In the genomic region with DNA sequence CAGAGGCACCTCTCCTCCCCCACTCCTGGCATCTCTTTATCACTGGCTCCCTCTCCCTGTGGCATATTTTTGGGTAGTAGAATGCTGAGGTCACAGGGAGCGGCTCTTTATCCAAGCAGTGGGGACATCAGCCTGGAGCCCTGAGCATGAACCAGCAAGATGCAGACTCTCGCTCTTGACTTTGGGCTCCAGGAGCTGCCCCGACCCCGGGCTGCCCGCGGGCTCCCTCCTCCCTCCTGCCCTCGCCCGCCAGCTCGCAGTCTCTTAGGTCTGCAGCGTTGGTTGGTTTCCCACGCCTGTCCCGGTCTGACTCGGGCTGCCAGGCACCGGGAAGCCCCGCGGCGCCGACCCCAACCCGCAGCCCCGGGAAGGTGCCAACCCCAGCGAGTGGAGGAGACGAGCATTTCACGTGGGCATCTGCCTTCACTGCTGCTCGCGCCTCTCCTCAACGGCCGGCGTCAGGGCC, we compare ENCODE assay signal across 11 cellular contexts. TPM values are rescaled to one million over a fixed set of nuclear protein-coding genes. Genes with fewer than 3 reads are reported as not detected.
A peak's percentile ranks its signal among the peaks of the same experiment; 100 is the strongest.
DNase-seq lines count a peak whose midpoint lies in the region; ATAC-seq, FAIRE-seq and TF ChIP-seq lines count a peak whose summit lies in the region.
"Had no signal": no experiment of that assay in that cellular context is flagged by ENCODE, and none has a peak within 500 bp of the region (broad histone marks: within the 10 kb centered on the region; RNA-seq: fewer than 3 reads in every experiment).

No MANE protein-coding gene starts in this region.

- BruUV-seq in PC-3 (replicated peaks; lab: Mats Ljungman, UMichigan) = no TSS peak

- no peak overlapping the region for H3K27ac ChIP-seq in AG04450 (ENCODE audit: low read depth, low read length)
- no peak overlapping the region for H3K27ac ChIP-seq in PC-3 (ENCODE audit: low read length)
- H3K27ac ChIP-seq in neural progenitor cell = no peak overlapping the region

- POLR2A ChIA-PET in AG04450 (lab: Yijun Ruan, JAX) (no interaction called here), PC-3 (lab: Charles Lee; ENCODE audit: unreplicated experiment) (no interaction called here)

- H4K20me1 ChIP-seq in PC-3 (ENCODE audit: low read length) (no peaks in the 10 kb centered on the region), neural progenitor cell (ENCODE audit: low read depth) (peaks cover 66% of the 10 kb centered on the region)

- H3K4me1 ChIP-seq in PC-3 (ENCODE audit: insufficient read depth, low read length) (no peaks in the 10 kb centered on the region), neural progenitor cell (peaks cover 14% of the 10 kb centered on the region)

- no peaks in the 10 kb centered on the region for H3K9me2 ChIP-seq in PC-3 (replicated peaks; ENCODE audit: low read length)

- H3K4me2 ChIP-seq in PC-3 (ENCODE audit: low read length) (peak overlapping the region; percentile 81; the same call in 1 of the 2 replicates), neural progenitor cell (peak overlapping the region; percentile 90)

- ATAC-seq in PC-3 = peak; percentile 8; the same call in 1 of the 2 replicates
- ATAC-seq in activated CD8-positive, alpha-beta memory T cell treated with anti-CD3 and anti-CD28 coated beads, Interleukin-2, amount 10 ng/mL, durations not matched to agents 7 days and 5 days = no peak
- ATAC-seq in activated naive CD4-positive, alpha-beta T cell treated with anti-CD3 and anti-CD28 coated beads, Interleukin-2, amount 50 U/mL, for 72 hours = no peak
- ATAC-seq: CD8-positive, alpha-beta T cell had no signal

- H3K4me3 ChIP-seq in AG04450 (ENCODE audit: low read depth, low read length) = peak overlapping the region; percentile 57
- peak overlapping the region; percentile 62; the same call in 1 of the 2 replicates for H3K4me3 ChIP-seq in PC-3 (ENCODE audit: low read length)
- H3K4me3 ChIP-seq in neural progenitor cell = peak overlapping the region; percentile 62

- TF ChIP-seq CTCF in AG04450 (IDR thresholded peaks at IDR 0.05; ENCODE audit: low read depth, low read length) (no peak), PC-3 (conservative IDR thresholded peaks at IDR 0.05; ENCODE audit: low read depth, low read length) (no peak), neural progenitor cell (IDR thresholded peaks at IDR 0.05) (no peak)

- H3K27me3 ChIP-seq in AG04450 (ENCODE audit: control insufficient read depth, insufficient read depth, low read length) (peaks cover 8% of the 10 kb centered on the region), PC-3 (ENCODE audit: low read length) (no peaks in the 10 kb centered on the region), neural progenitor cell (peaks cover 66% of the 10 kb centered on the region)

- no peak for FAIRE-seq in frontal cortex (lab: Jason Lieb, UNC)

- H3K9me3 ChIP-seq in AG04450 (ENCODE audit: control insufficient read depth, insufficient read depth, low read length) (no peaks in the 10 kb centered on the region), PC-3 (ENCODE audit: low read length) (no peaks in the 10 kb centered on the region), neural progenitor cell (ENCODE audit: low read depth) (no peaks in the 10 kb centered on the region)

- H3F3A ChIP-seq in PC-3 (ENCODE audit: low read length, unreplicated experiment) (no peaks in the 10 kb centered on the region), neural progenitor cell (ENCODE audit: low read depth) (peaks cover 5% of the 10 kb centered on the region)

- H3K36me3 ChIP-seq in PC-3 (ENCODE audit: low read depth, low read length) (no peaks in the 10 kb centered on the region), neural progenitor cell (no peaks in the 10 kb centered on the region)

- CTCF ChIA-PET in AG04450 (lab: Charles Lee) = no interaction called here
- CTCF ChIA-PET in PC-3 (lab: Charles Lee) = no interaction called here
- CTCF ChIA-PET in activated CD8-positive, alpha-beta memory T cell treated with anti-CD3 and anti-CD28 coated beads, Interleukin-2, amount 10 ng/mL, durations not matched to agents 7 days and 5 days (lab: Charles Lee) = interaction anchor here (0.6 kb wide), 1 partner anchor 237 kb away, joined by 5 read pairs; no protein-coding TSS in a partner anchor

- no peak overlapping the region for H3K27ac Mint-ChIP-seq in neural progenitor cell
- H3K27ac Mint-ChIP-seq in activated CD8-positive, alpha-beta memory T cell treated with anti-CD3 and anti-CD28 coated beads, Interleukin-2, amount 10 ng/mL, durations not matched to agents 7 days and 5 days = no peak overlapping the region
- no peak overlapping the region for H3K27ac Mint-ChIP-seq in activated naive CD4-positive, alpha-beta T cell treated with anti-CD3 and anti-CD28 coated beads, Interleukin-2, amount 50 U/mL, for 72 hours
- H3K27ac Mint-ChIP-seq: CD8-positive, alpha-beta T cell; stimulated activated naive CD8-positive, alpha-beta T cell treated with anti-CD3 and anti-CD28 coated beads, Interleukin-15, Interleukin-2, amounts not matched to agents 100 ng/mL and 50 ng/mL, for 24 hours had no signal

- intact Hi-C loops in PC-3 (cut with micrococcal nuclease) = no loop called here

- no peaks in the 10 kb centered on the region for H3K79me2 ChIP-seq in PC-3 (ENCODE audit: low read length)
- no peaks in the 10 kb centered on the region for H3K79me2 ChIP-seq in neural progenitor cell (ENCODE audit: low read depth)

- H3K36me3 Mint-ChIP-seq in neural progenitor cell = no peaks in the 10 kb centered on the region
- no peaks in the 10 kb centered on the region for H3K36me3 Mint-ChIP-seq in activated CD8-positive, alpha-beta memory T cell treated with anti-CD3 and anti-CD28 coated beads, Interleukin-2, amount 10 ng/mL, durations not matched to agents 7 days and 5 days
- no peaks in the 10 kb centered on the region for H3K36me3 Mint-ChIP-seq in activated naive CD4-positive, alpha-beta T cell treated with anti-CD3 and anti-CD28 coated beads, Interleukin-2, amount 50 U/mL, for 72 hours
- H3K36me3 Mint-ChIP-seq: CD8-positive, alpha-beta T cell had no signal

- no peaks in the 10 kb centered on the region for H3K9me3 Mint-ChIP-seq in neural progenitor cell
- no peaks in the 10 kb centered on the region for H3K9me3 Mint-ChIP-seq in activated CD8-positive, alpha-beta memory T cell treated with anti-CD3 and anti-CD28 coated beads, Interleukin-2, amount 10 ng/mL, durations not matched to agents 7 days and 5 days (ENCODE audit: low read depth)
- no peaks in the 10 kb centered on the region for H3K9me3 Mint-ChIP-seq in activated naive CD4-positive, alpha-beta T cell treated with anti-CD3 and anti-CD28 coated beads, Interleukin-2, amount 50 U/mL, for 72 hours
- H3K9me3 Mint-ChIP-seq: CD8-positive, alpha-beta T cell; stimulated activated naive CD8-positive, alpha-beta T cell treated with anti-CD3 and anti-CD28 coated beads, Interleukin-15, Interleukin-2, amounts not matched to agents 100 ng/mL and 50 ng/mL, for 24 hours had no signal

- DNase-seq in AG04450 (ENCODE audit: low read depth, low spot score) = no peak
- no peak for DNase-seq in PC-3
- DNase-seq in frontal cortex (ENCODE audit: low spot score in 2 of 2) = peak; percentile 32 to 36
- DNase-seq in neural progenitor cell (ENCODE audit: low spot score) = peak; percentile 26
- no peak for DNase-seq in activated CD8-positive, alpha-beta memory T cell treated with anti-CD3 and anti-CD28 coated beads, Interleukin-2, amount 10 ng/mL, durations not matched to agents 7 days and 5 days
- DNase-seq in activated naive CD4-positive, alpha-beta T cell treated with anti-CD3 and anti-CD28 coated beads, Interleukin-2, amount 50 U/mL, for 72 hours (ENCODE audit: low spot score in 2 of 2) = no peak
- no peak for DNase-seq in NCI-H1105 treated with DMSO at 0.1 percent for 48 hours (lab: John Stamatoyannopoulos, UW)
- DNase-seq in mucosa of gallbladder (ENCODE audit: low spot score) = no peak
- DNase-seq: CD8-positive, alpha-beta T cell; NCI-H2029 had no signal

- H3K4me3 Mint-ChIP-seq in neural progenitor cell = peak overlapping the region; percentile 79
- H3K4me3 Mint-ChIP-seq in activated CD8-positive, alpha-beta memory T cell treated with anti-CD3 and anti-CD28 coated beads, Interleukin-2, amount 10 ng/mL, durations not matched to agents 7 days and 5 days = no peak overlapping the region
- H3K4me3 Mint-ChIP-seq: CD8-positive, alpha-beta T cell; stimulated activated naive CD8-positive, alpha-beta T cell treated with anti-CD3 and anti-CD28 coated beads, Interleukin-15, Interleukin-2, amounts not matched to agents 100 ng/mL and 50 ng/mL, for 24 hours had no signal

- H3K9ac ChIP-seq in PC-3 (ENCODE audit: low read length) = no peak overlapping the region
- H3K9ac ChIP-seq in neural progenitor cell = no peak overlapping the region

- peaks cover 19% of the 10 kb centered on the region for H3K4me1 Mint-ChIP-seq in neural progenitor cell
- H3K4me1 Mint-ChIP-seq in activated CD8-positive, alpha-beta memory T cell treated with anti-CD3 and anti-CD28 coated beads, Interleukin-2, amount 10 ng/mL, durations not matched to agents 7 days and 5 days = peaks cover 2% of the 10 kb centered on the region

- H2AFZ ChIP-seq in PC-3 (ENCODE audit: low read length) (no peak overlapping the region), neural progenitor cell (replicated peaks) (no peak overlapping the region)

- H3K27me3 Mint-ChIP-seq in neural progenitor cell (ENCODE audit: insufficient read depth, low read depth) = peaks cover 20% of the 10 kb centered on the region
- H3K27me3 Mint-ChIP-seq in activated CD8-positive, alpha-beta memory T cell treated with anti-CD3 and anti-CD28 coated beads, Interleukin-2, amount 10 ng/mL, durations not matched to agents 7 days and 5 days = peaks cover 26% of the 10 kb centered on the region

RNA-seq across cellular contexts. Expression of a gene that starts 1.3 kb away (rescaled TPM):
- 0.35 and 0.36 TPM in 2 replicates for polyA plus RNA-seq in AG04450 (2011; rRNA removed)
- polyA minus RNA-seq in AG04450 (2011; rRNA and poly(A)+ RNA removed) = 0.39 and 0.41 TPM in 2 replicates
- total RNA-seq in PC-3 (2014; rRNA removed) (not detected in 2 replicates), frontal cortex (15.9 TPM), neural progenitor cell (ENCODE audit: low replicate concordance) (not detected in 2 replicates), mucosa of gallbladder (not detected)
- not detected for total RNA-seq in activated CD8-positive, alpha-beta memory T cell treated with anti-CD3 and anti-CD28 coated beads, Interleukin-2, amount 10 ng/mL, durations not matched to agents 7 days and 5 days
- not detected for total RNA-seq in activated naive CD4-positive, alpha-beta T cell treated with anti-CD3 and anti-CD28 coated beads, Interleukin-2, amount 50 U/mL, for 72 hours
- total RNA-seq: CD8-positive, alpha-beta T cell had no signal

Comparison
In these comparisons a context has a peak if more than half of its experiments do, and no peak if none do; other contexts are left out.
1. DNase-seq: peak in frontal cortex (2 of 2) and neural progenitor cell (single experiment); none in AG04450 (single experiment), PC-3 (single experiment), activated CD8-positive, alpha-beta memory T cell treated with anti-CD3 and anti-CD28 coated beads, Interleukin-2, amount 10 ng/mL, durations not matched to agents 7 days and 5 days (single experiment), activated naive CD4-positive, alpha-beta T cell treated with anti-CD3 and anti-CD28 coated beads, Interleukin-2, amount 50 U/mL, for 72 hours (0 of 2), NCI-H1105 treated with DMSO at 0.1 percent for 48 hours (single experiment) and mucosa of gallbladder (single experiment).
2. RNA of a gene that starts 1.3 kb away (total RNA-seq): 15.9 TPM in frontal cortex (single experiment); not detected in mucosa of gallbladder (single experiment), not detected in PC-3, not detected in neural progenitor cell, not detected in activated CD8-positive, alpha-beta memory T cell treated with anti-CD3 and anti-CD28 coated beads, Interleukin-2, amount 10 ng/mL, durations not matched to agents 7 days and 5 days and not detected in activated naive CD4-positive, alpha-beta T cell treated with anti-CD3 and anti-CD28 coated beads, Interleukin-2, amount 50 U/mL, for 72 hours; every median in the first group is over 10 times any median in the second.
3. Peak in every context shown above with its lines, with median percentiles within 50 percentile points of each other: H3K4me3 ChIP-seq.